8 cellular contexts compared by ENCODE assay signal in the genomic region with DNA sequence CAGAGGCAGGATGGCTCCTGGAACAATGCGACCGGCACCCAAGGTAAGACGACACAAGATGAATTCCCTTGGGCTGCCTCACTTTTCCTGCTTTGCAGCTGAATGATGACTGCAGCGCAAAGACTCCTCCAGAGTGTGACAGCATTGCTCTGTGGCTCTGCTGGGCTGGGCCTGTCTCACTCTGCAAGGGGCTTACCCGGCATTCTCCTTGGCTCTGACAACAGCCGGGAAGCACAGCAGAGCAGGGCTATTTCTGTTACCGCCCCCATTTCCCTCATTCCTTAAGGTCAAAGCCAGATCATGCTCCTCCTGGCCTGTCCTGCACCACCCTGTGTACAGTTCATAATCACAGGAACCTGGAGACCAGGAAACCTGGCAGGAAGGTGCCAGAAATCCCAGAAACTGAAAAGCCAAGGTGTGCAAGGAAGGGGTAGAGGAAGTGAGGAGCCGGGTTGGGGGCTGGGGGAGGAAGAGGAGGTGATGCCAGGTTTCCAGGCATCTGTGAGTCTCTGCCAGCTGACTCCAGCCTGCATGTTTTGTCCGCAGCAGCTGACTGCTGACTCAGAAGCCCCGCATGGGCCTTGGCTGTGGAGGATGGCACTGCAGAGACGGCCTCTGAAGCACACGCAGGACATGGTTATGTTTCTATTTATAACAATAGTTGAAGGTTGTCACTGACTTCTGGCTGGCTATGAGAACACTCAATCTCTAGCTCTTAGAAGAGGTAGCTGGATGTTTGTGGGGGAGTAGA.
A peak's percentile ranks its signal among the peaks of the same experiment; 100 is the strongest.
DNase-seq lines count a peak whose midpoint lies in the region; ATAC-seq and TF ChIP-seq lines count a peak whose summit lies in the region.

No MANE protein-coding gene starts in this region.

- H3K9me3 Mint-ChIP-seq in nephron: no peaks in the 10 kb centered on the region

- H3K27ac Mint-ChIP-seq in nephron: peak overlapping the region; percentile 82 to 92 (median 87)

- no peaks in the 10 kb centered on the region for H3K9me3 ChIP-seq in RWPE2 (ENCODE audit: severe bottlenecking)

- H3K27me3 Mint-ChIP-seq in nephron (ENCODE audit: low read depth): peaks cover 3% of the 10 kb centered on the region

- H3K36me3 ChIP-seq in RWPE2 (ENCODE audit: low read depth): peaks cover 20% of the 10 kb centered on the region

- DNase-seq in ELR (ENCODE audit: low read depth): peak; percentile 89
- no peak for DNase-seq in RWPE2 (ENCODE audit: low spot score)
- peak; percentile 90 for DNase-seq in fibroblast of mammary gland (ENCODE audit: low read depth)
- no peak for DNase-seq in SIG-M5 (lab: John Stamatoyannopoulos, UW)
- no peak for DNase-seq in NOMO-1 treated with DMSO at 0.1 percent for 48 hours (lab: John Stamatoyannopoulos, UW; ENCODE audit: unreplicated experiment)
- DNase-seq in cortex of kidney (lab: John Stamatoyannopoulos, UW): no peak

- H3K27me3 ChIP-seq in RWPE2 (ENCODE audit: insufficient read depth, poor library complexity, severe bottlenecking): no peaks in the 10 kb centered on the region

- peaks cover 10% of the 10 kb centered on the region for H3K36me3 Mint-ChIP-seq in nephron (ENCODE audit: low read depth)

- H3K4me3 Mint-ChIP-seq in nephron: peak overlapping the region; percentile 15 to 33 (median 20)

- ATAC-seq in RWPE2 (ENCODE audit: low read depth) (peak; percentile 82), GM21717 (IDR thresholded peaks at IDR 0.05; ENCODE audit: unreplicated experiment) (no peak)

- H3K4me1 ChIP-seq in RWPE2 (ENCODE audit: insufficient read depth, poor library complexity, severe bottlenecking): peaks cover 18% of the 10 kb centered on the region

- H3K27ac ChIP-seq in RWPE2 (ENCODE audit: poor library complexity, severe bottlenecking): peak overlapping the region; percentile 39

- TF ChIP-seq CTCF in RWPE2 (IDR thresholded peaks at IDR 0.05; ENCODE audit: poor library complexity, severe bottlenecking) (peak; percentile 39), fibroblast of mammary gland (conservative IDR thresholded peaks at IDR 0.05; ENCODE audit: control insufficient read depth, insufficient read depth, low read depth, low read length) (peak; percentile 35), nephron (IDR thresholded peaks at IDR 0.05; ENCODE audit: unreplicated experiment in 3 of 3) (peak; percentile 22 to 51 (median 27))

- H3K4me3 ChIP-seq in RWPE2 (ENCODE audit: severe bottlenecking) (no peak overlapping the region), fibroblast of mammary gland (ENCODE audit: control insufficient read depth, low read depth, low read length) (no peak overlapping the region)

- peaks cover 72% of the 10 kb centered on the region for H3K4me1 Mint-ChIP-seq in nephron

Comparison
In these comparisons a context has a peak if more than half of its experiments do, and no peak if none do; other contexts are left out.
1. DNase-seq: peak in ELR (single experiment) and fibroblast of mammary gland (single experiment); none in RWPE2 (single experiment), SIG-M5 (single experiment), NOMO-1 treated with DMSO at 0.1 percent for 48 hours (single experiment) and cortex of kidney (single experiment).
2. Peak in every context shown above with its lines, with median percentiles within 50 percentile points of each other: CTCF ChIP-seq.